In the genomic region with DNA sequence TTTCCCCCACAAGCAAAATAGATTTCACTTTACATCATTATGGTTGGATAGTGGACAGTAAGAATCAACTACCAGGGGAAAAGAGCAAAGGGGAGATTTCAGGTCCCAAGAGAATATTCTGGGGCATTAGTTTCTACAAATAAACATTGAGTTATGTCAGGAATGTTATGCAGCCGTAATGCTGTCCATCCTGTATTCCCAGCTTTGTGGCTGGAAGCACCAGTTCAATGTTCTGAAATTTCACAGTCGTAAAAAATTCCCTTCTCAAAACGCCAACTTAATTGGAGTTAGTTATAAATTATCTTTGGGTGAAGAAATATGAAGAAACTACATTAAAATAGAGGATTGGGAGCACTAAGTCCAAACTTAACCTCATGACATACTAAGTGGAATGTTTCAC, we compare ENCODE assay signal across 14 cellular contexts.
DNase-seq lines count a peak whose midpoint lies in the region; ATAC-seq, FAIRE-seq and TF ChIP-seq lines count a peak whose summit lies in the region.
"Had no signal": no experiment of that assay in that cellular context is flagged by ENCODE, and none has a peak within 500 bp of the region (broad histone marks: within the 10 kb centered on the region; RNA-seq: fewer than 3 reads in every experiment).

No MANE protein-coding gene starts in this region.

- peak overlapping the region; percentile 46 for H3K4me2 ChIP-seq in A549
- H3K4me2 ChIP-seq: BLaER1 had no signal

- POLR2A ChIA-PET in A549 (lab: Yijun Ruan, JAX) = no interaction called here

- DNase-seq in A549 (ENCODE audit: low read depth in 1 of 2, low spot score in 1 of 2) (no peak), HCEC 1CT (peak; percentile 16), cardiac fibroblast (ENCODE audit: low read depth in 2 of 2) (peak; percentile 55 to 81), kidney glomerular epithelial cell (lab: John Stamatoyannopoulos, UW) (peak; percentile 58), HK-2 (ENCODE audit: unreplicated experiment) (no peak), BE2C (no peak), WERI-Rb-1 (no peak)
- DNase-seq: activated T-cell treated with anti-CD3 and anti-CD28 coated beads for 4 hours, heart right ventricle, testis had no signal

- no peak for FAIRE-seq in A549 (lab: Jason Lieb, UNC)
- FAIRE-seq: colon had no signal

- 0 out of 6 replicates have a peak, but pooled peaks of 1 of the 2 experiments have one; percentile 38 for ATAC-seq in A549
- no peak for ATAC-seq in HG03196 (IDR thresholded peaks at IDR 0.05; ENCODE audit: unreplicated experiment)
- ATAC-seq: natural killer cell treated with Interleukin-12 subunit alpha and Interleukin-12 subunit beta and Interleukin-15 and Interleukin-18, amount 100 ng/mL, for 72 hours had no signal

- H3K27me3 ChIP-seq in BE2C (no peaks in the 10 kb centered on the region), WERI-Rb-1 (ENCODE audit: insufficient read depth, low read depth, severe bottlenecking) (no peaks in the 10 kb centered on the region)
- H3K27me3 ChIP-seq: BLaER1, heart right ventricle, testis had no signal

- H3K9me3 ChIP-seq in A549 (no peaks in the 10 kb centered on the region), BE2C (no peaks in the 10 kb centered on the region), WERI-Rb-1 (ENCODE audit: severe bottlenecking) (no peaks in the 10 kb centered on the region)
- H3K9me3 ChIP-seq: BLaER1, testis had no signal

- no peak for TF ChIP-seq CTCF in A549 (IDR thresholded peaks at IDR 0.05)
- no peak for TF ChIP-seq CTCF in cardiac fibroblast (IDR thresholded peaks at IDR 0.05; ENCODE audit: low read depth, low read length)
- no peak for TF ChIP-seq CTCF in BE2C (IDR thresholded peaks at IDR 0.05; ENCODE audit: low read depth, low read length)
- TF ChIP-seq CTCF in WERI-Rb-1 (IDR thresholded peaks at IDR 0.05; ENCODE audit: low read depth, low read length) = no peak

- H3K36me3 ChIP-seq in BE2C (no peaks in the 10 kb centered on the region), WERI-Rb-1 (no peaks in the 10 kb centered on the region)
- H3K36me3 ChIP-seq: BLaER1, heart right ventricle had no signal

- TF ChIP-seq POLR2A in A549 (IDR thresholded peaks at IDR 0.05; ENCODE audit: low read length) = no peak

- TF ChIP-seq RAD21 in A549 (conservative IDR thresholded peaks at IDR 0.05 in 1 of 2, IDR thresholded peaks at IDR 0.05 in 1 of 2) = no peak

- H3K4me1 ChIP-seq in A549 (0 out of 3 replicates have a peak, but pooled peaks cover 8% of the 10 kb centered on the region), BE2C (no peaks in the 10 kb centered on the region)
- H3K4me1 ChIP-seq: BLaER1, testis had no signal

- CTCF ChIA-PET in A549 (lab: Yijun Ruan, JAX) = no interaction called here

- whole genome bisulfite sequencing in A549 (ENCODE audit: missing lambda C conversion rate) = 15% methylated on average over 3 of the region's 3 CpGs

- no peak overlapping the region for H3K27ac ChIP-seq in A549
- H3K27ac ChIP-seq in WERI-Rb-1 = no peak overlapping the region
- H3K27ac ChIP-seq: BLaER1, testis had no signal

- H3K4me3 ChIP-seq in A549 (no peak overlapping the region), cardiac fibroblast (replicated peaks in 1 of 2; ENCODE audit: low read depth in 2 of 2, low read length in 2 of 2) (no peak overlapping the region), BE2C (ENCODE audit: low read depth, low read length) (no peak overlapping the region), WERI-Rb-1 (ENCODE audit: low read depth, low read length) (no peak overlapping the region)
- H3K4me3 ChIP-seq: BLaER1, testis had no signal

- TF ChIP-seq EP300 in A549 (IDR thresholded peaks at IDR 0.05) = no peak

TF ChIP-seq in A549, 52 proteins besides CTCF, POLR2A, EP300 and RAD21:
- TF ChIP-seq, protein P1, sequence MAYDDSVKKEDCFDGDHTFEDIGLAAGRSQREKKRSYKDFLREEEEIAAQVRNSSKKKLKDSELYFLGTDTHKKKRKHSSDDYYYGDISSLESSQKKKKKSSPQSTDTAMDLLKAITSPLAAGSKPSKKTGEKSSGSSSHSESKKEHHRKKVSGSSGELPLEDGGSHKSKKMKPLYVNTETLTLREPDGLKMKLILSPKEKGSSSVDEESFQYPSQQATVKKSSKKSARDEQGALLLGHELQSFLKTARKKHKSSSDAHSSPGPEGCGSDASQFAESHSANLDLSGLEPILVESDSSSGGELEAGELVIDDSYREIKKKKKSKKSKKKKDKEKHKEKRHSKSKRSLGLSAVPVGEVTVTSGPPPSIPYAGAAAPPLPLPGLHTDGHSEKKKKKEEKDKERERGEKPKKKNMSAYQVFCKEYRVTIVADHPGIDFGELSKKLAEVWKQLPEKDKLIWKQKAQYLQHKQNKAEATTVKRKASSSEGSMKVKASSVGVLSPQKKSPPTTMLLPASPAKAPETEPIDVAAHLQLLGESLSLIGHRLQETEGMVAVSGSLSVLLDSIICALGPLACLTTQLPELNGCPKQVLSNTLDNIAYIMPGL (CRISPR knock-in tag; IDR thresholded peaks at IDR 0.05; ENCODE audit: borderline replicate concordance) = no peak
- TF ChIP-seq, protein P2, sequence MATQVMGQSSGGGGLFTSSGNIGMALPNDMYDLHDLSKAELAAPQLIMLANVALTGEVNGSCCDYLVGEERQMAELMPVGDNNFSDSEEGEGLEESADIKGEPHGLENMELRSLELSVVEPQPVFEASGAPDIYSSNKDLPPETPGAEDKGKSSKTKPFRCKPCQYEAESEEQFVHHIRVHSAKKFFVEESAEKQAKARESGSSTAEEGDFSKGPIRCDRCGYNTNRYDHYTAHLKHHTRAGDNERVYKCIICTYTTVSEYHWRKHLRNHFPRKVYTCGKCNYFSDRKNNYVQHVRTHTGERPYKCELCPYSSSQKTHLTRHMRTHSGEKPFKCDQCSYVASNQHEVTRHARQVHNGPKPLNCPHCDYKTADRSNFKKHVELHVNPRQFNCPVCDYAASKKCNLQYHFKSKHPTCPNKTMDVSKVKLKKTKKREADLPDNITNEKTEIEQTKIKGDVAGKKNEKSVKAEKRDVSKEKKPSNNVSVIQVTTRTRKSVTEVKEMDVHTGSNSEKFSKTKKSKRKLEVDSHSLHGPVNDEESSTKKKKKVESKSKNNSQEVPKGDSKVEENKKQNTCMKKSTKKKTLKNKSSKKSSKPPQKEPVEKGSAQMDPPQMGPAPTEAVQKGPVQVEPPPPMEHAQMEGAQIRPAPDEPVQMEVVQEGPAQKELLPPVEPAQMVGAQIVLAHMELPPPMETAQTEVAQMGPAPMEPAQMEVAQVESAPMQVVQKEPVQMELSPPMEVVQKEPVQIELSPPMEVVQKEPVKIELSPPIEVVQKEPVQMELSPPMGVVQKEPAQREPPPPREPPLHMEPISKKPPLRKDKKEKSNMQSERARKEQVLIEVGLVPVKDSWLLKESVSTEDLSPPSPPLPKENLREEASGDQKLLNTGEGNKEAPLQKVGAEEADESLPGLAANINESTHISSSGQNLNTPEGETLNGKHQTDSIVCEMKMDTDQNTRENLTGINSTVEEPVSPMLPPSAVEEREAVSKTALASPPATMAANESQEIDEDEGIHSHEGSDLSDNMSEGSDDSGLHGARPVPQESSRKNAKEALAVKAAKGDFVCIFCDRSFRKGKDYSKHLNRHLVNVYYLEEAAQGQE (IDR thresholded peaks at IDR 0.05) = no peak
- TF ChIP-seq, protein P3, sequence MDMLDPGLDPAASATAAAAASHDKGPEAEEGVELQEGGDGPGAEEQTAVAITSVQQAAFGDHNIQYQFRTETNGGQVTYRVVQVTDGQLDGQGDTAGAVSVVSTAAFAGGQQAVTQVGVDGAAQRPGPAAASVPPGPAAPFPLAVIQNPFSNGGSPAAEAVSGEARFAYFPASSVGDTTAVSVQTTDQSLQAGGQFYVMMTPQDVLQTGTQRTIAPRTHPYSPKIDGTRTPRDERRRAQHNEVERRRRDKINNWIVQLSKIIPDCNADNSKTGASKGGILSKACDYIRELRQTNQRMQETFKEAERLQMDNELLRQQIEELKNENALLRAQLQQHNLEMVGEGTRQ (IDR thresholded peaks at IDR 0.05) = no peak
- TF ChIP-seq JUN (IDR thresholded peaks at IDR 0.05) (no peak), RFX5 (IDR thresholded peaks at IDR 0.05) (no peak), HOXA7 (CRISPR knock-in tag; IDR thresholded peaks at IDR 0.05) (no peak), KDM1A (IDR thresholded peaks at IDR 0.05; ENCODE audit: low read depth) (no peak), EHF (CRISPR knock-in tag; IDR thresholded peaks at IDR 0.05) (no peak), FOSL2 (IDR thresholded peaks at IDR 0.05) (no peak), FOSL2 (CRISPR knock-in tag; IDR thresholded peaks at IDR 0.05) (no peak), MAZ (IDR thresholded peaks at IDR 0.05; ENCODE audit: borderline replicate concordance, low read depth, low read length) (no peak), POLR2AphosphoS2 (conservative IDR thresholded peaks at IDR 0.05; ENCODE audit: low read length) (no peak), RNF2 (IDR thresholded peaks at IDR 0.05; ENCODE audit: borderline replicate concordance, low read depth) (no peak)
- TF ChIP-seq, protein P4, sequence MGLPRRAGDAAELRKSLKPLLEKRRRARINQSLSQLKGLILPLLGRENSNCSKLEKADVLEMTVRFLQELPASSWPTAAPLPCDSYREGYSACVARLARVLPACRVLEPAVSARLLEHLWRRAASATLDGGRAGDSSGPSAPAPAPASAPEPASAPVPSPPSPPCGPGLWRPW (IDR thresholded peaks at IDR 0.05) = no peak

Comparison
In these comparisons a context has a peak if more than half of its experiments do, and no peak if none do; other contexts are left out.
1. DNase-seq: peak in HCEC 1CT (single experiment), cardiac fibroblast (2 of 2) and kidney glomerular epithelial cell (single experiment); none in A549 (0 of 2), HK-2 (single experiment), BE2C (single experiment) and WERI-Rb-1 (single experiment).